ENCODE assay signal across 1 cellular context in genomic region chrX:140298946-140299345, GRCh38.
TF ChIP-seq lines count a peak whose summit lies in the region.

No MANE protein-coding gene starts in this region.

TF ChIP-seq in GM23338, 12 proteins besides CTCF, POLR2A, EP300 and RAD21 (continued from another document):
- TF ChIP-seq JUNB (IDR thresholded peaks at IDR 0.05; ENCODE audit: unreplicated experiment) (no peak), EZH2 (IDR thresholded peaks at IDR 0.05; ENCODE audit: low read depth, unreplicated experiment) (no peak), CREB1 (CRISPR knock-in tag; IDR thresholded peaks at IDR 0.05; ENCODE audit: low read depth) (no peak), ZNF114 (CRISPR knock-in tag; IDR thresholded peaks at IDR 0.05) (no peak), POLR2AphosphoS5 (IDR thresholded peaks at IDR 0.05; ENCODE audit: low read depth) (no peak), REST (IDR thresholded peaks at IDR 0.05; ENCODE audit: unreplicated experiment) (no peak), NANOG (IDR thresholded peaks at IDR 0.05; ENCODE audit: borderline replicate concordance) (no peak)
